ENCODE assay signal across 1 cellular context in genomic region chr1:4118746-4119515, GRCh38.
TF ChIP-seq lines count a peak whose summit lies in the region.

No MANE protein-coding gene starts in this region.

TF ChIP-seq in H1, 55 proteins besides CTCF, POLR2A, EP300 and RAD21 (continued from another document):
- TF ChIP-seq, protein P1, sequence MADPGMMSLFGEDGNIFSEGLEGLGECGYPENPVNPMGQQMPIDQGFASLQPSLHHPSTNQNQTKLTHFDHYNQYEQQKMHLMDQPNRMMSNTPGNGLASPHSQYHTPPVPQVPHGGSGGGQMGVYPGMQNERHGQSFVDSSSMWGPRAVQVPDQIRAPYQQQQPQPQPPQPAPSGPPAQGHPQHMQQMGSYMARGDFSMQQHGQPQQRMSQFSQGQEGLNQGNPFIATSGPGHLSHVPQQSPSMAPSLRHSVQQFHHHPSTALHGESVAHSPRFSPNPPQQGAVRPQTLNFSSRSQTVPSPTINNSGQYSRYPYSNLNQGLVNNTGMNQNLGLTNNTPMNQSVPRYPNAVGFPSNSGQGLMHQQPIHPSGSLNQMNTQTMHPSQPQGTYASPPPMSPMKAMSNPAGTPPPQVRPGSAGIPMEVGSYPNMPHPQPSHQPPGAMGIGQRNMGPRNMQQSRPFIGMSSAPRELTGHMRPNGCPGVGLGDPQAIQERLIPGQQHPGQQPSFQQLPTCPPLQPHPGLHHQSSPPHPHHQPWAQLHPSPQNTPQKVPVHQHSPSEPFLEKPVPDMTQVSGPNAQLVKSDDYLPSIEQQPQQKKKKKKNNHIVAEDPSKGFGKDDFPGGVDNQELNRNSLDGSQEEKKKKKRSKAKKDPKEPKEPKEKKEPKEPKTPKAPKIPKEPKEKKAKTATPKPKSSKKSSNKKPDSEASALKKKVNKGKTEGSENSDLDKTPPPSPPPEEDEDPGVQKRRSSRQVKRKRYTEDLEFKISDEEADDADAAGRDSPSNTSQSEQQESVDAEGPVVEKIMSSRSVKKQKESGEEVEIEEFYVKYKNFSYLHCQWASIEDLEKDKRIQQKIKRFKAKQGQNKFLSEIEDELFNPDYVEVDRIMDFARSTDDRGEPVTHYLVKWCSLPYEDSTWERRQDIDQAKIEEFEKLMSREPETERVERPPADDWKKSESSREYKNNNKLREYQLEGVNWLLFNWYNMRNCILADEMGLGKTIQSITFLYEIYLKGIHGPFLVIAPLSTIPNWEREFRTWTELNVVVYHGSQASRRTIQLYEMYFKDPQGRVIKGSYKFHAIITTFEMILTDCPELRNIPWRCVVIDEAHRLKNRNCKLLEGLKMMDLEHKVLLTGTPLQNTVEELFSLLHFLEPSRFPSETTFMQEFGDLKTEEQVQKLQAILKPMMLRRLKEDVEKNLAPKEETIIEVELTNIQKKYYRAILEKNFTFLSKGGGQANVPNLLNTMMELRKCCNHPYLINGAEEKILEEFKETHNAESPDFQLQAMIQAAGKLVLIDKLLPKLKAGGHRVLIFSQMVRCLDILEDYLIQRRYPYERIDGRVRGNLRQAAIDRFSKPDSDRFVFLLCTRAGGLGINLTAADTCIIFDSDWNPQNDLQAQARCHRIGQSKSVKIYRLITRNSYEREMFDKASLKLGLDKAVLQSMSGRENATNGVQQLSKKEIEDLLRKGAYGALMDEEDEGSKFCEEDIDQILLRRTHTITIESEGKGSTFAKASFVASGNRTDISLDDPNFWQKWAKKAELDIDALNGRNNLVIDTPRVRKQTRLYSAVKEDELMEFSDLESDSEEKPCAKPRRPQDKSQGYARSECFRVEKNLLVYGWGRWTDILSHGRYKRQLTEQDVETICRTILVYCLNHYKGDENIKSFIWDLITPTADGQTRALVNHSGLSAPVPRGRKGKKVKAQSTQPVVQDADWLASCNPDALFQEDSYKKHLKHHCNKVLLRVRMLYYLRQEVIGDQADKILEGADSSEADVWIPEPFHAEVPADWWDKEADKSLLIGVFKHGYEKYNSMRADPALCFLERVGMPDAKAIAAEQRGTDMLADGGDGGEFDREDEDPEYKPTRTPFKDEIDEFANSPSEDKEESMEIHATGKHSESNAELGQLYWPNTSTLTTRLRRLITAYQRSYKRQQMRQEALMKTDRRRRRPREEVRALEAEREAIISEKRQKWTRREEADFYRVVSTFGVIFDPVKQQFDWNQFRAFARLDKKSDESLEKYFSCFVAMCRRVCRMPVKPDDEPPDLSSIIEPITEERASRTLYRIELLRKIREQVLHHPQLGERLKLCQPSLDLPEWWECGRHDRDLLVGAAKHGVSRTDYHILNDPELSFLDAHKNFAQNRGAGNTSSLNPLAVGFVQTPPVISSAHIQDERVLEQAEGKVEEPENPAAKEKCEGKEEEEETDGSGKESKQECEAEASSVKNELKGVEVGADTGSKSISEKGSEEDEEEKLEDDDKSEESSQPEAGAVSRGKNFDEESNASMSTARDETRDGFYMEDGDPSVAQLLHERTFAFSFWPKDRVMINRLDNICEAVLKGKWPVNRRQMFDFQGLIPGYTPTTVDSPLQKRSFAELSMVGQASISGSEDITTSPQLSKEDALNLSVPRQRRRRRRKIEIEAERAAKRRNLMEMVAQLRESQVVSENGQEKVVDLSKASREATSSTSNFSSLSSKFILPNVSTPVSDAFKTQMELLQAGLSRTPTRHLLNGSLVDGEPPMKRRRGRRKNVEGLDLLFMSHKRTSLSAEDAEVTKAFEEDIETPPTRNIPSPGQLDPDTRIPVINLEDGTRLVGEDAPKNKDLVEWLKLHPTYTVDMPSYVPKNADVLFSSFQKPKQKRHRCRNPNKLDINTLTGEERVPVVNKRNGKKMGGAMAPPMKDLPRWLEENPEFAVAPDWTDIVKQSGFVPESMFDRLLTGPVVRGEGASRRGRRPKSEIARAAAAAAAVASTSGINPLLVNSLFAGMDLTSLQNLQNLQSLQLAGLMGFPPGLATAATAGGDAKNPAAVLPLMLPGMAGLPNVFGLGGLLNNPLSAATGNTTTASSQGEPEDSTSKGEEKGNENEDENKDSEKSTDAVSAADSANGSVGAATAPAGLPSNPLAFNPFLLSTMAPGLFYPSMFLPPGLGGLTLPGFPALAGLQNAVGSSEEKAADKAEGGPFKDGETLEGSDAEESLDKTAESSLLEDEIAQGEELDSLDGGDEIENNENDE (IDR thresholded peaks at IDR 0.05; ENCODE audit: insufficient replicate concordance, low read length) = no peak
- TF ChIP-seq CBX5 (IDR thresholded peaks at IDR 0.05; ENCODE audit: low read depth, low read length) (no peak), HDAC6 (IDR thresholded peaks at IDR 0.05; ENCODE audit: low read depth, low read length) (no peak), SIRT6 (IDR thresholded peaks at IDR 0.05; ENCODE audit: low read length) (no peak), TAF1 (IDR thresholded peaks at IDR 0.05; ENCODE audit: low read depth, low read length) (no peak), ZNF274 (IDR thresholded peaks at IDR 0.05; ENCODE audit: borderline replicate concordance, extremely low read depth, low read length) (no peak), KDM5A (IDR thresholded peaks at IDR 0.05; ENCODE audit: low read length) (no peak), RFX5 (IDR thresholded peaks at IDR 0.05; ENCODE audit: borderline replicate concordance, low read depth, low read length) (no peak), YY1 (IDR thresholded peaks at IDR 0.05; ENCODE audit: low read depth, low read length) (no peak)
- TF ChIP-seq, protein P2, sequence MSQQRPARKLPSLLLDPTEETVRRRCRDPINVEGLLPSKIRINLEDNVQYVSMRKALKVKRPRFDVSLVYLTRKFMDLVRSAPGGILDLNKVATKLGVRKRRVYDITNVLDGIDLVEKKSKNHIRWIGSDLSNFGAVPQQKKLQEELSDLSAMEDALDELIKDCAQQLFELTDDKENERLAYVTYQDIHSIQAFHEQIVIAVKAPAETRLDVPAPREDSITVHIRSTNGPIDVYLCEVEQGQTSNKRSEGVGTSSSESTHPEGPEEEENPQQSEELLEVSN (IDR thresholded peaks at IDR 0.05) = no peak
